20 cellular contexts compared by ENCODE assay signal in the genomic region with DNA sequence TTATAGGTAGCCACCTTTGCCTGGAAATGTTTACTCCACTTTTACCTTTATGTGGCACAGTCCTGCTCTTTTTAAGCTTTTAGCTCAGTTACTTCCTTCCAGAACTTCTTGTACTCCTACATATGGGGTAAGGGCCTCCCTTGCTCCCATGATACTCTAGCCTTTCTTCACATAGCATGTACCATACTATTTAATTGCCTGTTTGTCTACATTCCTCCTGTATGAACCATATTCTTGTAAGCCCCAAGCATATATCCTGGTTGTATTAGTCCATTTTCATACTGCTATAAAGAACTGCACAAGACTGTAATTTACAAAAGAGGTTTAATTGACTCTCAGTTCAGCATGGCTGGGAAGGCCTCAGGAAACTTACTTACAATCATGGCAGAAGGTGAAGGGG.
DNase-seq lines count a peak whose midpoint lies in the region; ATAC-seq and TF ChIP-seq lines count a peak whose summit lies in the region.
"Had no signal": no experiment of that assay in that cellular context is flagged by ENCODE, and none has a peak within 500 bp of the region (broad histone marks: within the 10 kb centered on the region; RNA-seq: fewer than 3 reads in every experiment).

No MANE protein-coding gene starts in this region.

- H3K27me3 Mint-ChIP-seq in T-cell: no peaks in the 10 kb centered on the region
- H3K27me3 Mint-ChIP-seq: CD4-positive, CD25-positive, alpha-beta regulatory T cell had no signal

- H3K79me1 ChIP-seq in mesenchymal stem cell (replicated peaks; ENCODE audit: low read length, poor library complexity, severe bottlenecking): no peaks in the 10 kb centered on the region

- no peak overlapping the region for H2BK5ac ChIP-seq in mesenchymal stem cell (ENCODE audit: low read depth, low read length, poor library complexity, severe bottlenecking)

- H3K36me3 Mint-ChIP-seq in T-cell: no peaks in the 10 kb centered on the region
- H3K36me3 Mint-ChIP-seq: CD4-positive, CD25-positive, alpha-beta regulatory T cell had no signal

- H3K4me3 Mint-ChIP-seq in T-cell: no peak overlapping the region
- H3K4me3 Mint-ChIP-seq: CD4-positive, CD25-positive, alpha-beta regulatory T cell; CD8-positive, alpha-beta memory T cell had no signal

- H3K36me3 ChIP-seq in RWPE2 (ENCODE audit: low read depth): no peaks in the 10 kb centered on the region
- H3K36me3 ChIP-seq in mesenchymal stem cell (ENCODE audit: control insufficient read depth in 1 of 2, insufficient read depth in 2 of 2, low read depth in 1 of 2, low read length in 2 of 2): no peaks in the 10 kb centered on the region
- no peaks in the 10 kb centered on the region for H3K36me3 ChIP-seq in colonic mucosa
- H3K36me3 ChIP-seq: BE2C had no signal

- H3K9me3 ChIP-seq in RWPE2 (ENCODE audit: severe bottlenecking) (no peaks in the 10 kb centered on the region), mesenchymal stem cell (ENCODE audit: control insufficient read depth, low read length) (no peaks in the 10 kb centered on the region), colonic mucosa (no peaks in the 10 kb centered on the region)
- H3K9me3 ChIP-seq: BE2C had no signal

- no peak overlapping the region for H3K14ac ChIP-seq in mesenchymal stem cell (ENCODE audit: low read length in 2 of 2)

- H4K91ac ChIP-seq in mesenchymal stem cell (ENCODE audit: low read length): no peak overlapping the region

- no peak overlapping the region for H2BK120ac ChIP-seq in mesenchymal stem cell (ENCODE audit: low read depth, low read length)

- no peaks in the 10 kb centered on the region for H3K4me1 Mint-ChIP-seq in T-cell
- H3K4me1 Mint-ChIP-seq: CD4-positive, CD25-positive, alpha-beta regulatory T cell; CD8-positive, alpha-beta memory T cell had no signal

- H3K9me3 Mint-ChIP-seq in T-cell: peaks cover 0 to 5% (median 4%) of the 10 kb centered on the region in 3 donors

- intact Hi-C loops in colonic mucosa (cut with DNase I): no loop called here

- CTCF ChIA-PET in T-cell (lab: Charles Lee): interaction anchor here in 1 of 2 donors (0.6 kb wide), 1 partner anchor 178 kb away, joined by 3 read pairs; no protein-coding TSS in a partner anchor

- TF ChIP-seq CTCF in RWPE2 (IDR thresholded peaks at IDR 0.05; ENCODE audit: poor library complexity, severe bottlenecking) (no peak), colonic mucosa (IDR thresholded peaks at IDR 0.05) (no peak)

- no peak overlapping the region for H2BK15ac ChIP-seq in mesenchymal stem cell (ENCODE audit: low read depth, poor library complexity, severe bottlenecking)

- H2BK12ac ChIP-seq in mesenchymal stem cell (ENCODE audit: low read length in 2 of 2): no peak overlapping the region

- no peak overlapping the region for H3K27ac Mint-ChIP-seq in T-cell
- H3K27ac Mint-ChIP-seq: CD8-positive, alpha-beta memory T cell had no signal

- H2AK5ac ChIP-seq in mesenchymal stem cell (ENCODE audit: low read length, severe bottlenecking): no peak overlapping the region

- no peak for DNase-seq in RWPE2 (ENCODE audit: low spot score)
- DNase-seq in epithelial cell of prostate (ENCODE audit: low read depth, low spot score): no peak
- no peak for DNase-seq in mesenchymal stem cell
- DNase-seq in T-cell: no peak
- DNase-seq in activated CD4-positive, alpha-beta T cell treated with anti-CD3 and anti-CD28 coated beads for 48 hours: no peak
- no peak for DNase-seq in colonic mucosa
- DNase-seq: ACHN; BE2C; C1 segment of cervical spinal cord; CD4-positive, CD25-positive, alpha-beta regulatory T cell; CD8-positive, alpha-beta memory T cell; COR-L47; DMS 273 treated with DMSO at 0.1 percent for 48 hours; DMS53; DND-41; EL; GOT3; H7 had no signal

- H3K23ac ChIP-seq in mesenchymal stem cell (ENCODE audit: low read length in 2 of 2): no peak overlapping the region

- H3K9ac ChIP-seq in mesenchymal stem cell (ENCODE audit: low read length) (no peak overlapping the region), colonic mucosa (ENCODE audit: low read depth in 2 of 2, low read length in 2 of 2) (no peak overlapping the region)

- ATAC-seq in RWPE2 (ENCODE audit: low read depth) (0 out of 3 replicates have a peak, but pooled peaks have one; percentile 25), T-cell (replicated peaks in 1 of 4) (no peak)
- ATAC-seq: GM12878, HCT116 had no signal

- POLR2A ChIA-PET in T-cell (lab: Charles Lee): no interaction called here

- H3K18ac ChIP-seq in mesenchymal stem cell (ENCODE audit: low read depth in 1 of 2, low read length in 2 of 2): no peak overlapping the region

- H3K4me1 ChIP-seq in RWPE2 (ENCODE audit: insufficient read depth, poor library complexity, severe bottlenecking) (no peaks in the 10 kb centered on the region), mesenchymal stem cell (ENCODE audit: control insufficient read depth, insufficient read depth, low read depth, low read length) (peaks cover 1% of the 10 kb centered on the region), colonic mucosa (no peaks in the 10 kb centered on the region)
- H3K4me1 ChIP-seq: BE2C had no signal

- H3K4me3 ChIP-seq in RWPE2 (ENCODE audit: severe bottlenecking) (no peak overlapping the region), mesenchymal stem cell (ENCODE audit: insufficient read depth in 1 of 2, low read depth in 1 of 2, low read length in 2 of 2) (no peak overlapping the region), colonic mucosa (no peak overlapping the region)
- H3K4me3 ChIP-seq: GM12878 had no signal

- H3K27ac ChIP-seq in RWPE2 (ENCODE audit: poor library complexity, severe bottlenecking): no peak overlapping the region
- H3K27ac ChIP-seq in epithelial cell of prostate: peak overlapping the region; percentile 41
- no peak overlapping the region for H3K27ac ChIP-seq in mesenchymal stem cell (ENCODE audit: low read length, poor library complexity, severe bottlenecking)
- H3K27ac ChIP-seq in colonic mucosa: no peak overlapping the region

- no peak overlapping the region for H3K4me2 ChIP-seq in mesenchymal stem cell (ENCODE audit: low read length, poor library complexity, severe bottlenecking)

- H3K4ac ChIP-seq in mesenchymal stem cell (ENCODE audit: low read depth in 1 of 2, low read length in 2 of 2): no peak overlapping the region

- no peak overlapping the region for H4K8ac ChIP-seq in mesenchymal stem cell (ENCODE audit: low read length)

- H2AFZ ChIP-seq in mesenchymal stem cell (ENCODE audit: low read depth, low read length): peak overlapping the region; percentile 27

- H3K27me3 ChIP-seq in RWPE2 (ENCODE audit: insufficient read depth, poor library complexity, severe bottlenecking): no peaks in the 10 kb centered on the region
- no peaks in the 10 kb centered on the region for H3K27me3 ChIP-seq in mesenchymal stem cell (ENCODE audit: control insufficient read depth in 1 of 2, insufficient read depth in 1 of 2, low read length in 2 of 2)
- no peaks in the 10 kb centered on the region for H3K27me3 ChIP-seq in colonic mucosa
- H3K27me3 ChIP-seq: BE2C had no signal
